ENCODE assay signal across 1 cellular context in the genomic region with DNA sequence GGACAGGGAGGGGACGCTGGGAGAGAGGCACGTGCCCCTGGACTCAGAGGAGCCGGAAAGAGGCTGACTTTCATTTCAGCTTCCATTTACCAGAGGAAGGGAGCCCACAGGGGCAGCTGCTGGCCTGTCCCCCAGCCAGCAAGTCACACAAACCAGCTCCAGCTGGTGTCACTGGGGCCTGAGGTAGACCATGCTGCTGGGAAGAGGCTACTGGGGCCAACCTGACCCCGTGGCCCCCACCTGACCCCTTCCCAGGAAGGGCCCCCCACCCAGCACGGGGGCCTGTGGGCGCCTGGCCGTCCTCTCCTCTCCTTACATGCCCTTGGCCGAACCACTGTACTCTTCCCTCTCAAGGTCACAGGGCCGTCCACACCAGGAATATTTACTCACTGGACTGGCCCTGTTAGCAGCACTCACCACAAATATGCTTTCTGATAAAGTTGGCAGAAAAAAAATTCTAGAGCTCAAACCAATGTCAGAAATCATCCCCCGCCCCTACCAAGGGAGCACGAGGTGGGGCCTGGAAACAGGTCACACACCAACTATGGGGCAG.
TF ChIP-seq lines count a peak whose summit lies in the region.

No MANE protein-coding gene starts in this region.

TF ChIP-seq in HepG2, 621 proteins besides CTCF, POLR2A, EP300 and RAD21 (continued from another document and continues in another):
- TF ChIP-seq E2F2 (CRISPR knock-in tag; IDR thresholded peaks at IDR 0.05; ENCODE audit: borderline replicate concordance): peak; percentile 70; the same call in 1 of the 2 replicates
- TF ChIP-seq KLF16 (CRISPR knock-in tag; IDR thresholded peaks at IDR 0.05): no peak
- TF ChIP-seq HOMEZ (CRISPR knock-in tag; IDR thresholded peaks at IDR 0.05; ENCODE audit: low read depth): no peak
- TF ChIP-seq KDM2A (CRISPR knock-in tag; IDR thresholded peaks at IDR 0.05; ENCODE audit: borderline replicate concordance, low read depth): peak; percentile 44
- TF ChIP-seq SALL1 (CRISPR knock-in tag; IDR thresholded peaks at IDR 0.05): peak; percentile 93
- peak; percentile 41; the same call in 1 of the 2 replicates for TF ChIP-seq ZNF614 (CRISPR knock-in tag; IDR thresholded peaks at IDR 0.05; ENCODE audit: borderline replicate concordance)
- no peak for TF ChIP-seq THYN1 (CRISPR knock-in tag; IDR thresholded peaks at IDR 0.05; ENCODE audit: borderline replicate concordance, low read depth)
- TF ChIP-seq NFIB (CRISPR knock-in tag; IDR thresholded peaks at IDR 0.05; ENCODE audit: borderline replicate concordance): no peak
- TF ChIP-seq NFKBIZ (CRISPR knock-in tag; IDR thresholded peaks at IDR 0.05): no peak
- no peak for TF ChIP-seq SYNCRIP (IDR thresholded peaks at IDR 0.05; ENCODE audit: insufficient read depth, low read depth, low read length)
- no peak for TF ChIP-seq HNRNPK (IDR thresholded peaks at IDR 0.05; ENCODE audit: low read depth, low read length, poor library complexity, severe bottlenecking)
- TF ChIP-seq HCFC1 (IDR thresholded peaks at IDR 0.05; ENCODE audit: low read depth, low read length): no peak
- no peak for TF ChIP-seq PAX8 (CRISPR knock-in tag; IDR thresholded peaks at IDR 0.05; ENCODE audit: borderline replicate concordance)
- no peak; the same call in 1 of the 2 replicates for TF ChIP-seq HNF1B (CRISPR knock-in tag; IDR thresholded peaks at IDR 0.05)
- TF ChIP-seq ZNF17 (CRISPR knock-in tag; IDR thresholded peaks at IDR 0.05): no peak
- TF ChIP-seq TBP (CRISPR knock-in tag; IDR thresholded peaks at IDR 0.05): no peak
- TF ChIP-seq JUNB (CRISPR knock-in tag; IDR thresholded peaks at IDR 0.05; ENCODE audit: borderline replicate concordance): no peak
- no peak for TF ChIP-seq HMGXB3 (CRISPR knock-in tag; IDR thresholded peaks at IDR 0.05; ENCODE audit: borderline replicate concordance)
- no peak for TF ChIP-seq TSC22D2 (CRISPR knock-in tag; IDR thresholded peaks at IDR 0.05; ENCODE audit: borderline replicate concordance)
- peak; percentile 43; the same call in 1 of the 2 replicates for TF ChIP-seq MIXL1 (CRISPR knock-in tag; IDR thresholded peaks at IDR 0.05)
- no peak for TF ChIP-seq RFX1 (IDR thresholded peaks at IDR 0.05)
- TF ChIP-seq KLF15 (CRISPR knock-in tag; IDR thresholded peaks at IDR 0.05; ENCODE audit: borderline replicate concordance): no peak
- TF ChIP-seq HDAC6 (IDR thresholded peaks at IDR 0.05; ENCODE audit: low read depth, low read length): no peak
- TF ChIP-seq ZNF549 (CRISPR knock-in tag; IDR thresholded peaks at IDR 0.05): no peak
- TF ChIP-seq ZFX (CRISPR knock-in tag; IDR thresholded peaks at IDR 0.05; ENCODE audit: low read depth): no peak; the same call in none of the 2 replicates
- TF ChIP-seq, protein P1, sequence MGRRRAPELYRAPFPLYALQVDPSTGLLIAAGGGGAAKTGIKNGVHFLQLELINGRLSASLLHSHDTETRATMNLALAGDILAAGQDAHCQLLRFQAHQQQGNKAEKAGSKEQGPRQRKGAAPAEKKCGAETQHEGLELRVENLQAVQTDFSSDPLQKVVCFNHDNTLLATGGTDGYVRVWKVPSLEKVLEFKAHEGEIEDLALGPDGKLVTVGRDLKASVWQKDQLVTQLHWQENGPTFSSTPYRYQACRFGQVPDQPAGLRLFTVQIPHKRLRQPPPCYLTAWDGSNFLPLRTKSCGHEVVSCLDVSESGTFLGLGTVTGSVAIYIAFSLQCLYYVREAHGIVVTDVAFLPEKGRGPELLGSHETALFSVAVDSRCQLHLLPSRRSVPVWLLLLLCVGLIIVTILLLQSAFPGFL (CRISPR knock-in tag; IDR thresholded peaks at IDR 0.05): no peak
- TF ChIP-seq ZNF749 (CRISPR knock-in tag; IDR thresholded peaks at IDR 0.05; ENCODE audit: borderline replicate concordance): 0 out of 2 replicates have a peak, but pooled peaks have one; percentile 46
- no peak for TF ChIP-seq ZNF3 (CRISPR knock-in tag; IDR thresholded peaks at IDR 0.05)
- TF ChIP-seq, protein P2, sequence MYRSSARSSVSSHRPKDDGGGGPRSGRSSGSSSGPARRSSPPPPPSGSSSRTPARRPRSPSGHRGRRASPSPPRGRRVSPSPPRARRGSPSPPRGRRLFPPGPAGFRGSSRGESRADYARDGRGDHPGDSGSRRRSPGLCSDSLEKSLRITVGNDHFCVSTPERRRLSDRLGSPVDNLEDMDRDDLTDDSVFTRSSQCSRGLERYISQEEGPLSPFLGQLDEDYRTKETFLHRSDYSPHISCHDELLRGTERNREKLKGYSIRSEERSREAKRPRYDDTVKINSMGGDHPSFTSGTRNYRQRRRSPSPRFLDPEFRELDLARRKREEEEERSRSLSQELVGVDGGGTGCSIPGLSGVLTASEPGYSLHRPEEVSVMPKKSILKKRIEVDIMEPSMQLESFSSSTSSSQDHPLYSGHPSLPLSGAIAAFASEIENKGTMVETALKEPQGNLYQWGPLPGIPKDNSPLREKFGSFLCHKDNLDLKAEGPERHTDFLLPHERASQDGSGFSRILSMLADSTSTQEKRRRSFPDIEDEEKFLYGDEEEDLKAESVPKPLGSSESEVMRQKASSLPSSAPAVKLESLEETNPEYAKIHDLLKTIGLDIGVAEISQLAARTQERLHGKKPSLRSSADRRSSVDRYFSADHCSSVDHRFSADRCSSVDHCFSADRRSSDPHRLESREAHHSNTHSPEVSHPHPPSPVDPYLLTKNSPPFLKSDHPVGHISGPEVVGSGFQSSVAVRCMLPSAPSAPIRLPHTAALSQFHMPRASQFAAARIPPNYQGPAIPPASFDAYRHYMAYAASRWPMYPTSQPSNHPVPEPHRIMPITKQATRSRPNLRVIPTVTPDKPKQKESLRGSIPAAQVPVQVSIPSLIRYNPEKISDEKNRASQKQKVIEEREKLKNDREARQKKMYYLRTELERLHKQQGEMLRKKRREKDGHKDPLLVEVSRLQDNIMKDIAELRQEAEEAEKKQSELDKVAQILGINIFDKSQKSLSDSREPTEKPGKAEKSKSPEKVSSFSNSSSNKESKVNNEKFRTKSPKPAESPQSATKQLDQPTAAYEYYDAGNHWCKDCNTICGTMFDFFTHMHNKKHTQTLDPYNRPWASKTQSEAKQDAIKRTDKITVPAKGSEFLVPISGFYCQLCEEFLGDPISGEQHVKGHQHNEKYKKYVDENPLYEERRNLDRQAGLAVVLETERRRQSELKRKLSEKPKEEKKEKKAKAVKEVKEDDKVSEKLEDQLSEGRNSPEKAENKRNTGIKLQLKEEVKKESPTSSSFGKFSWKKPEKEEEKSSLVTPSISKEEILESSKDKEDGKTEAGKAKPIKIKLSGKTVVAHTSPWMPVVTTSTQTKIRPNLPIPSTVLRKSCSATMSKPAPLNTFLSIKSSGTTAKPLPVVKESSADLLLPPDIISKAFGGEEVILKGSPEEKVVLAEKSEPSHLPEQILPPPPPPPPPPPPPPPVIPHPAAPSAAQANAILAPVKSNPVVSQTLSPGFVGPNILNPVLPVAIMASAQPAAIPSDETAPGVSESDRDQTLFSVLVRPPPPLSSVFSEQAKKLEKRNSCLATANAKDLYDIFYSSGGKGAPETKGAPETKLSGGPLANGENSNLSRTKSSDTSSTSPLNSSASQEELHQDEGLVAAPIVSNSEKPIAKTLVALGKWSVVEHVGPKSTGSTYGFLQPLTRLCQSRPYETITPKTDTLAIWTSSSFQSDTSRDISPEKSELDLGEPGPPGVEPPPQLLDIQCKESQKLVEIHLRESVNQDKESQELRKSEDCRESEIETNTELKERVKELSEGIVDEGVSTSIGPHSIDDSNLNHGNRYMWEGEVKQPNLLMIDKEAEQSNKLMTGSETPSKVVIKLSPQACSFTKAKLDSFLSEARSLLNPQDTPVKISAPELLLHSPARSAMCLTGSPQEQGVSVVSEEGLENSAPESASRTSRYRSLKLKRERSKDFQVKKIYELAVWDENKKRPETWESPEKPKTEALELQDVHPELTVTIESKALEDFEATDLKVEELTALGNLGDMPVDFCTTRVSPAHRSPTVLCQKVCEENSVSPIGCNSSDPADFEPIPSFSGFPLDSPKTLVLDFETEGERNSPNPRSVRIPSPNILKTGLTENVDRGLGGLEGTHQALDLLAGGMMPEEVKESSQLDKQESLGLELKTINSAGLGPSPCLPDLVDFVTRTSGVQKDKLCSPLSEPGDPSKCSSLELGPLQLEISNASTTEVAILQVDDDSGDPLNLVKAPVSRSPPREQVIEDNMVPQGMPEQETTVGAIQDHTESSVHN (CRISPR knock-in tag; IDR thresholded peaks at IDR 0.05): no peak
- TF ChIP-seq CAMTA2 (CRISPR knock-in tag; IDR thresholded peaks at IDR 0.05; ENCODE audit: borderline replicate concordance): 0 out of 2 replicates have a peak, but pooled peaks have one; percentile 9
- TF ChIP-seq ZNF792 (CRISPR knock-in tag; IDR thresholded peaks at IDR 0.05): peak; percentile 53; the same call in 1 of the 2 replicates
- no peak for TF ChIP-seq AGO2 (optimal IDR thresholded peaks at IDR 0.05; ENCODE audit: low read depth, low read length)
